In genomic region chr1:10280442-10281350, GRCh38 we compare ENCODE assay signal across 15 cellular contexts.
DNase-seq lines count a peak whose midpoint lies in the region; ATAC-seq and TF ChIP-seq lines count a peak whose summit lies in the region.
"Had no signal": no experiment of that assay in that cellular context is flagged by ENCODE, and none has a peak within 500 bp of the region (broad histone marks: within the 10 kb centered on the region; RNA-seq: fewer than 3 reads in every experiment).

No MANE protein-coding gene starts in this region.

- intact Hi-C loops in activated naive CD4-positive, alpha-beta T cell treated with anti-CD3 and anti-CD28 coated beads for 36 hours (cut with micrococcal nuclease), result loop anchor here (5.0 kb wide), 1 partner anchor 48 kb away; no protein-coding TSS in a partner anchor
- intact Hi-C loops in PC-3 (cut with micrococcal nuclease), result no loop called here

- TF ChIP-seq CTCF in PC-3 (conservative IDR thresholded peaks at IDR 0.05; ENCODE audit: low read depth, low read length) (no peak), fibroblast of lung (conservative IDR thresholded peaks at IDR 0.05 in 1 of 2, IDR thresholded peaks at IDR 0.05 in 1 of 2; ENCODE audit: low read depth in 1 of 2, low read length in 2 of 2) (no peak)

- H3K4me3 Mint-ChIP-seq in activated naive CD4-positive, alpha-beta T cell treated with anti-CD3 and anti-CD28 coated beads for 36 hours, result no peak overlapping the region
- no peak overlapping the region for H3K4me3 Mint-ChIP-seq in stimulated activated effector memory CD8-positive, alpha-beta T cell treated with anti-CD3 and anti-CD28 coated beads, Interleukin-12 subunit alpha, Interleukin-12 subunit beta, amount 100 ng/mL, for 72 hours
- H3K4me3 Mint-ChIP-seq: B cell, IgD-negative memory B cell, memory B cell had no signal

- no peaks in the 10 kb centered on the region for H3F3A ChIP-seq in PC-3 (ENCODE audit: low read length, unreplicated experiment)

- H3K9ac ChIP-seq in PC-3 (ENCODE audit: low read length) (no peak overlapping the region), fibroblast of lung (ENCODE audit: insufficient read depth, low read length) (no peak overlapping the region)

- no peaks in the 10 kb centered on the region for H3K4me1 ChIP-seq in PC-3 (ENCODE audit: insufficient read depth, low read length)
- peaks cover 4% of the 10 kb centered on the region for H3K4me1 ChIP-seq in fibroblast of lung (ENCODE audit: control insufficient read depth, extremely low read depth, insufficient read depth, low read length)

- POLR2A ChIA-PET in PC-3 (lab: Charles Lee; ENCODE audit: unreplicated experiment), result interaction anchor here (0.6 kb wide), 1 partner anchor 31 kb away, joined by 3 read pairs; no protein-coding TSS in a partner anchor

- peak; percentile 17 for DNase-seq in activated naive CD4-positive, alpha-beta T cell treated with anti-CD3 and anti-CD28 coated beads for 36 hours
- DNase-seq in activated naive CD4-positive, alpha-beta T cell (lab: John Stamatoyannopoulos, UW), result no peak
- DNase-seq in PC-3 (no peak), fibroblast of lung (ENCODE audit: low read depth in 2 of 2) (peak; percentile 20 to 56), cerebellum (ENCODE audit: low spot score) (no peak), SIG-M5 treated with dmso at 0.1 percent for 504 hours (lab: John Stamatoyannopoulos, UW; ENCODE audit: unreplicated experiment) (no peak), HuH-7 (ENCODE audit: low spot score) (no peak)
- no peak for DNase-seq in stimulated activated effector memory CD8-positive, alpha-beta T cell treated with anti-CD3 and anti-CD28 coated beads, Interleukin-12 subunit alpha, Interleukin-12 subunit beta, amount 100 ng/mL, for 72 hours (ENCODE audit: low spot score in 2 of 2)
- DNase-seq: NCI-H1417; NCI-H69; ovary; stimulated activated naive CD4-positive, alpha-beta T cell treated with Interleukin-2 at 50 U/mL for 16 hours had no signal

- H4K20me1 ChIP-seq in PC-3 (ENCODE audit: low read length) (no peaks in the 10 kb centered on the region), fibroblast of lung (ENCODE audit: control insufficient read depth, extremely low read depth, insufficient read depth, low read length) (no peaks in the 10 kb centered on the region)

- no peaks in the 10 kb centered on the region for H3K9me3 Mint-ChIP-seq in activated naive CD4-positive, alpha-beta T cell treated with anti-CD3 and anti-CD28 coated beads for 36 hours
- no peaks in the 10 kb centered on the region for H3K9me3 Mint-ChIP-seq in stimulated activated effector memory CD8-positive, alpha-beta T cell treated with anti-CD3 and anti-CD28 coated beads, Interleukin-12 subunit alpha, Interleukin-12 subunit beta, amount 100 ng/mL, for 72 hours
- H3K9me3 Mint-ChIP-seq: IgD-negative memory B cell, memory B cell had no signal

- CTCF ChIA-PET in activated naive CD4-positive, alpha-beta T cell treated with anti-CD3 and anti-CD28 coated beads for 36 hours (lab: Charles Lee), result no interaction called here
- CTCF ChIA-PET in PC-3 (lab: Charles Lee), result no interaction called here

- no peaks in the 10 kb centered on the region for H3K9me2 ChIP-seq in PC-3 (replicated peaks; ENCODE audit: low read length)

- peak; percentile 69 for ATAC-seq in PC-3
- ATAC-seq in stimulated activated effector memory CD8-positive, alpha-beta T cell treated with anti-CD3 and anti-CD28 coated beads, Interleukin-12 subunit alpha, Interleukin-12 subunit beta, amount 100 ng/mL, for 72 hours, result peak; percentile 49

- H3K4me3 ChIP-seq in PC-3 (ENCODE audit: low read length) (no peak overlapping the region), fibroblast of lung (replicated peaks in 1 of 4; ENCODE audit: control extremely low read depth in 1 of 4, insufficient read depth in 1 of 4, low read depth in 3 of 4, low read length in 4 of 4) (no peak overlapping the region)
- H3K4me3 ChIP-seq: ovary had no signal

- H3K4me2 ChIP-seq in PC-3 (ENCODE audit: low read length) (no peak overlapping the region), fibroblast of lung (ENCODE audit: extremely low read depth, insufficient read depth, low read length) (no peak overlapping the region)

- H3K9me3 ChIP-seq in PC-3 (ENCODE audit: low read length), result no peaks in the 10 kb centered on the region
- no peaks in the 10 kb centered on the region for H3K9me3 ChIP-seq in fibroblast of lung (ENCODE audit: control insufficient read depth, insufficient read depth, low read depth, low read length)
- H3K9me3 ChIP-seq: ovary had no signal

- no peaks in the 10 kb centered on the region for H3K27me3 ChIP-seq in PC-3 (ENCODE audit: low read length)
- no peaks in the 10 kb centered on the region for H3K27me3 ChIP-seq in fibroblast of lung (ENCODE audit: control insufficient read depth, insufficient read depth, low read length)
- H3K27me3 ChIP-seq: ovary had no signal

- H3K4me1 Mint-ChIP-seq in activated naive CD4-positive, alpha-beta T cell treated with anti-CD3 and anti-CD28 coated beads for 36 hours (ENCODE audit: low read depth), result peaks cover 38% of the 10 kb centered on the region
- H3K4me1 Mint-ChIP-seq in stimulated activated effector memory CD8-positive, alpha-beta T cell treated with anti-CD3 and anti-CD28 coated beads, Interleukin-12 subunit alpha, Interleukin-12 subunit beta, amount 100 ng/mL, for 72 hours, result peaks cover 11% of the 10 kb centered on the region
- H3K4me1 Mint-ChIP-seq: B cell, IgD-negative memory B cell, memory B cell had no signal

- H3K79me2 ChIP-seq in PC-3 (ENCODE audit: low read length) (no peaks in the 10 kb centered on the region), fibroblast of lung (ENCODE audit: control insufficient read depth, insufficient read depth, low read length) (no peaks in the 10 kb centered on the region)

- H3K36me3 Mint-ChIP-seq in activated naive CD4-positive, alpha-beta T cell treated with anti-CD3 and anti-CD28 coated beads for 36 hours (ENCODE audit: low read depth), result peaks cover 12% of the 10 kb centered on the region
- H3K36me3 Mint-ChIP-seq in stimulated activated effector memory CD8-positive, alpha-beta T cell treated with anti-CD3 and anti-CD28 coated beads, Interleukin-12 subunit alpha, Interleukin-12 subunit beta, amount 100 ng/mL, for 72 hours, result peaks cover 48% of the 10 kb centered on the region

- BruUV-seq in PC-3 (replicated peaks; lab: Mats Ljungman, UMichigan), result no TSS peak

- H2AFZ ChIP-seq in PC-3 (ENCODE audit: low read length), result no peak overlapping the region
- H2AFZ ChIP-seq in fibroblast of lung (ENCODE audit: low read length), result no peak overlapping the region

- peaks cover 41% of the 10 kb centered on the region for H3K36me3 ChIP-seq in PC-3 (ENCODE audit: low read depth, low read length)
- H3K36me3 ChIP-seq in fibroblast of lung (ENCODE audit: control insufficient read depth, insufficient read depth, low read length), result peaks cover 5% of the 10 kb centered on the region
- H3K36me3 ChIP-seq: ovary had no signal

- H3K27ac ChIP-seq in PC-3 (ENCODE audit: low read length) (no peak overlapping the region), fibroblast of lung (ENCODE audit: insufficient read depth, low read length) (peak overlapping the region; percentile 17)
- H3K27ac ChIP-seq: ovary had no signal

- H3K27me3 Mint-ChIP-seq in activated naive CD4-positive, alpha-beta T cell treated with anti-CD3 and anti-CD28 coated beads for 36 hours (ENCODE audit: low read depth), result no peaks in the 10 kb centered on the region
- H3K27me3 Mint-ChIP-seq: B cell, IgD-negative memory B cell, memory B cell had no signal

- H3K27ac Mint-ChIP-seq in activated naive CD4-positive, alpha-beta T cell treated with anti-CD3 and anti-CD28 coated beads for 36 hours, result no peak overlapping the region
- H3K27ac Mint-ChIP-seq in stimulated activated effector memory CD8-positive, alpha-beta T cell treated with anti-CD3 and anti-CD28 coated beads, Interleukin-12 subunit alpha, Interleukin-12 subunit beta, amount 100 ng/mL, for 72 hours, result no peak overlapping the region
- H3K27ac Mint-ChIP-seq: B cell, IgD-negative memory B cell, memory B cell had no signal

Comparison
In these comparisons a context has a peak if more than half of its experiments do, and no peak if none do; other contexts are left out.
1. DNase-seq: peak in activated naive CD4-positive, alpha-beta T cell treated with anti-CD3 and anti-CD28 coated beads for 36 hours (single experiment) and fibroblast of lung (2 of 2); none in activated naive CD4-positive, alpha-beta T cell (0 of 4), PC-3 (single experiment), stimulated activated effector memory CD8-positive, alpha-beta T cell treated with anti-CD3 and anti-CD28 coated beads, Interleukin-12 subunit alpha, Interleukin-12 subunit beta, amount 100 ng/mL, for 72 hours (0 of 2), cerebellum (single experiment), SIG-M5 treated with dmso at 0.1 percent for 504 hours (single experiment) and HuH-7 (single experiment).